ENCODE assay signal across 15 cellular contexts in genomic region chr15:64249842-64250575, GRCh38.
A peak's percentile ranks its signal among the peaks of the same experiment; 100 is the strongest.
DNase-seq lines count a peak whose midpoint lies in the region; ATAC-seq, FAIRE-seq and TF ChIP-seq lines count a peak whose summit lies in the region.
"Had no signal": no experiment of that assay in that cellular context is flagged by ENCODE, and none has a peak within 500 bp of the region (broad histone marks: within the 10 kb centered on the region; RNA-seq: fewer than 3 reads in every experiment).

No MANE protein-coding gene starts in this region.

- no peak for TF ChIP-seq POLR2A in right lobe of liver (IDR thresholded peaks at IDR 0.05)

- ATAC-seq in right lobe of liver: no peak
- no peak for ATAC-seq in GM19463 (IDR thresholded peaks at IDR 0.05; ENCODE audit: unreplicated experiment)
- no peak for ATAC-seq in omental fat pad (ENCODE audit: low FRiP score)
- no peak for ATAC-seq in left ventricle myocardium superior
- ATAC-seq: activated CD8-positive, alpha-beta T cell treated with anti-CD3 and anti-CD28 coated beads for 36 hours had no signal

- no peak for FAIRE-seq in bronchial epithelial cell (lab: Jason Lieb, UNC)
- FAIRE-seq: islet of Langerhans had no signal

- no peaks in the 10 kb centered on the region for H3K9me3 ChIP-seq in HUES48 (ENCODE audit: control insufficient read depth, insufficient read depth, low read length)
- no peaks in the 10 kb centered on the region for H3K9me3 ChIP-seq in right lobe of liver

- H3K36me3 ChIP-seq in HUES48 (ENCODE audit: control insufficient read depth, insufficient read depth, low read length): 0 out of 2 replicates have a peak, but pooled peaks cover 4% of the 10 kb centered on the region
- no peaks in the 10 kb centered on the region for H3K36me3 ChIP-seq in bronchial epithelial cell (ENCODE audit: control insufficient read depth, insufficient read depth, low read length)
- no peaks in the 10 kb centered on the region for H3K36me3 ChIP-seq in right lobe of liver

- TF ChIP-seq CTCF in 22Rv1 (IDR thresholded peaks at IDR 0.05): no peak
- no peak for TF ChIP-seq CTCF in bronchial epithelial cell (IDR thresholded peaks at IDR 0.05; ENCODE audit: insufficient read depth, low read length, severe bottlenecking)
- no peak for TF ChIP-seq CTCF in right lobe of liver (IDR thresholded peaks at IDR 0.05)
- no peak for TF ChIP-seq CTCF in omental fat pad (IDR thresholded peaks at IDR 0.05)

- H3K4me3 ChIP-seq in HUES48 (ENCODE audit: low read depth, low read length): no peak overlapping the region
- H3K4me3 ChIP-seq in bronchial epithelial cell (ENCODE audit: low read depth, low read length): no peak overlapping the region
- no peak overlapping the region for H3K4me3 ChIP-seq in right lobe of liver

- no peak overlapping the region for H3K9ac ChIP-seq in HUES48 (ENCODE audit: low read depth, low read length)

- H3K4me1 ChIP-seq in HUES48 (ENCODE audit: control insufficient read depth, insufficient read depth, low read length): peaks cover 23% of the 10 kb centered on the region
- H3K4me1 ChIP-seq in right lobe of liver: peaks cover 0 to 22% (median 5%) of the 10 kb centered on the region in 4 donors

- DNase-seq in bronchial epithelial cell (ENCODE audit: low read depth): peak; percentile 77
- DNase-seq in right lobe of liver: no peak
- DNase-seq in stimulated activated CD4-positive, alpha-beta T cell treated with anti-CD3 and anti-CD28 coated beads, Interleukin-4, amount 100 ng/mL, for 4 hours: no peak
- DNase-seq in omental fat pad (ENCODE audit: low spot score): no peak
- DNase-seq in left ventricle myocardium superior: no peak
- DNase-seq: activated CD8-positive, alpha-beta T cell treated with anti-CD3 and anti-CD28 coated beads for 36 hours; activated naive CD4-positive, alpha-beta T cell treated with anti-CD3 and anti-CD28 coated beads, Interleukin-2, amount 50 U/mL, for 16 hours; cerebellar nuclear complex; DMS 273 treated with DMSO at 0.1 percent for 48 hours; Karpas-422; T1000 had no signal

- H3K27ac ChIP-seq in 22Rv1: peak overlapping the region; percentile 70
- peak overlapping the region; percentile 31 for H3K27ac ChIP-seq in HUES48 (ENCODE audit: low read depth, low read length)
- H3K27ac ChIP-seq in right lobe of liver: peak overlapping the region in 2 of 3 donors; percentile 22 to 39

- H3K27me3 ChIP-seq in HUES48 (ENCODE audit: control insufficient read depth, insufficient read depth, low read length) (no peaks in the 10 kb centered on the region), bronchial epithelial cell (ENCODE audit: control insufficient read depth, insufficient read depth, low read length) (no peaks in the 10 kb centered on the region), right lobe of liver (no peaks in the 10 kb centered on the region)

- intact Hi-C loops in right lobe of liver (cut with DNase I): no loop called here
- intact Hi-C loops in left ventricle myocardium superior (cut with micrococcal nuclease): no loop called here
